Comparison of ENCODE assay signal across 15 cellular contexts in the genomic region with DNA sequence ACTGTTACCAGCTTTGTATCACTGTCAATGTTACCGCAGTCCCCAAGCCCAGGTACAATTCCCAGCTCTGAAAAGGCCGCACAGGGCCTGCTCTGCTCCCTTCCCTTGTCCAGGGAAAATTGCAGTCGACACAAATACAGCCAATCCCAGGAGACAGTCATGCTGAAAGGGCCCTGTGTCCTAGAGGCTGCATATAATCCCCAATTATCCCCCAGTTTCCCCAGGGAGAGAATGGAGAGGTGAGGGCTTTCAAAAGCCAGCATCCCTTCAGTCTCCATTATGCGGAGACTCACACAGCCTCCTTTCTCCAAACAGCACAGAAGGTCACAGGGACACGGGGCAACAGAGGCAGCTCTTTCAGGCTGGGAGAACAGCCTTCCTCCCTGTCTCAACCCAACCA.
"Had no signal": no experiment of that assay in that cellular context is flagged by ENCODE, and none has a peak within 500 bp of the region (broad histone marks: within the 10 kb centered on the region; RNA-seq: fewer than 3 reads in every experiment).

No MANE protein-coding gene starts in this region.

- H3K27ac ChIP-seq: SJSA1, SK-N-MC had no signal

- H3K36me3 ChIP-seq: SJSA1 had no signal

- H3K4me1 ChIP-seq: SJSA1 had no signal

- DNase-seq: KBM-7, MV-4-11, NCI-H1048, NCI-H1105, NCI-H1417, NCI-H187, NCI-H2029, NCI-H2107, NCI-H2227 treated with DMSO at 0.1 percent for 48 hours, NCI-H524 treated with DMSO at 0.1 percent for 48 hours, Right ventricle myocardium superior, RPMI8226, SIG-M5 had no signal

- H3K9me3 ChIP-seq: SJSA1 had no signal

- H3K27me3 ChIP-seq: SJSA1 had no signal

- H3K4me3 ChIP-seq: SJSA1, SK-N-MC had no signal
